8 cellular contexts compared by ENCODE assay signal in genomic region chr20:62405108-62405980, GRCh38. TPM values are rescaled to one million over a fixed set of nuclear protein-coding genes. Genes with fewer than 3 reads are reported as not detected.
A peak's percentile ranks its signal among the peaks of the same experiment; 100 is the strongest.
DNase-seq lines count a peak whose midpoint lies in the region; ATAC-seq, FAIRE-seq and TF ChIP-seq lines count a peak whose summit lies in the region.

No MANE protein-coding gene starts in this region.

- peaks cover 7% of the 10 kb centered on the region for H3K79me2 ChIP-seq in endothelial cell of umbilical vein (ENCODE audit: control insufficient read depth, insufficient read depth, low read length)

- DNase-seq in activated T-cell treated with anti-CD3 and anti-CD28 coated beads, Interleukin-2, amount 50 U/mL, for 4 hours = no peak
- DNase-seq in activated T-cell treated with anti-CD3 and anti-CD28 coated beads, Interleukin-2, amount 50 U/mL, for 1 hour = no peak
- DNase-seq in SHP77 treated with DMSO at 0.1 percent for 48 hours (lab: John Stamatoyannopoulos, UW) = peak; percentile 53
- DNase-seq in endothelial cell of umbilical vein (ENCODE audit: low read depth, low spot score) = peak; percentile 24
- DNase-seq in nephron progenitor cell = peak; percentile 66
- no peak for DNase-seq in NCI-H1930 (lab: John Stamatoyannopoulos, UW)

- no peaks in the 10 kb centered on the region for H3K36me3 ChIP-seq in endothelial cell of umbilical vein (ENCODE audit: control insufficient read depth in 2 of 2, extremely low read depth in 1 of 2, insufficient read depth in 2 of 2, low read length in 2 of 2)

- FAIRE-seq in endothelial cell of umbilical vein (lab: Jason Lieb, UNC) = no peak

- POLR2A ChIA-PET in endothelial cell of umbilical vein (lab: Charles Lee) = no interaction called here

- H3K9me1 ChIP-seq in endothelial cell of umbilical vein (replicated peaks; ENCODE audit: control insufficient read depth, extremely low read depth, insufficient read depth, low read length) = no peaks in the 10 kb centered on the region

- H2AFZ ChIP-seq in endothelial cell of umbilical vein (ENCODE audit: low read depth, low read length) = no peak overlapping the region

- TF ChIP-seq CTCF in endothelial cell of umbilical vein (IDR thresholded peaks at IDR 0.05; ENCODE audit: extremely low read depth in 1 of 2, insufficient read depth in 1 of 2, low read depth in 1 of 2, low read length in 2 of 2) (peak; percentile 62 to 77), nephron progenitor cell (IDR thresholded peaks at IDR 0.05) (peak; percentile 70)

- no peak overlapping the region for H3K4me2 ChIP-seq in endothelial cell of umbilical vein (ENCODE audit: insufficient read depth, low read length)

- intact Hi-C loops in endothelial cell of umbilical vein (cut with micrococcal nuclease) = loop anchor here (1.0 to 5.0 kb wide), 3 partner anchors 48 to 212 kb away; partner anchors contain the start of gene ADRM1

- H3K9me3 Mint-ChIP-seq in activated T-cell treated with anti-CD3 and anti-CD28 coated beads, Interleukin-2, amount 50 U/mL, for 4 hours = no peaks in the 10 kb centered on the region
- H3K9me3 Mint-ChIP-seq in nephron progenitor cell = no peaks in the 10 kb centered on the region

- no peak overlapping the region for H3K4me3 ChIP-seq in endothelial cell of umbilical vein (replicated peaks in 1 of 3; ENCODE audit: insufficient read depth in 1 of 3, low read depth in 1 of 3, low read length in 3 of 3)

- BruUV-seq in endothelial cell of umbilical vein (replicated peaks; lab: Mats Ljungman, UMichigan) = TSS peak; percentile 16

- H3K27ac Mint-ChIP-seq in nephron progenitor cell = no peak overlapping the region

- H3K27me3 ChIP-seq in endothelial cell of umbilical vein (ENCODE audit: control insufficient read depth in 2 of 2, insufficient read depth in 2 of 2, low read length in 2 of 2) = no peaks in the 10 kb centered on the region

- no peak overlapping the region for H3K9ac ChIP-seq in endothelial cell of umbilical vein (replicated peaks; ENCODE audit: extremely low read depth, insufficient read depth, low read length)

- no peak overlapping the region for H3K27ac ChIP-seq in endothelial cell of umbilical vein (ENCODE audit: insufficient read depth, low read depth, low read length)

- H3K9me3 ChIP-seq in endothelial cell of umbilical vein (replicated peaks; ENCODE audit: control insufficient read depth, insufficient read depth, low read length) = no peaks in the 10 kb centered on the region

- H3K4me3 Mint-ChIP-seq in activated T-cell treated with anti-CD3 and anti-CD28 coated beads, Interleukin-2, amount 50 U/mL, for 4 hours = peak overlapping the region; percentile 80
- peak overlapping the region; percentile 76 for H3K4me3 Mint-ChIP-seq in nephron progenitor cell

- peaks cover 11% of the 10 kb centered on the region for H3K4me1 ChIP-seq in endothelial cell of umbilical vein (ENCODE audit: control insufficient read depth, extremely low read depth, insufficient read depth, low read length)

- CTCF ChIA-PET in endothelial cell of umbilical vein (lab: Charles Lee) = interaction anchor here (1.0 kb wide), 1 partner anchor 23 kb away, joined by 5 read pairs; no protein-coding TSS in a partner anchor

- dilution Hi-C loops in endothelial cell of umbilical vein (cut with MboI; ENCODE audit: extremely low pct_ligation_motif_present, low sequenced_read_pairs) = no loop called here

- peaks cover 26% of the 10 kb centered on the region for H3K4me1 Mint-ChIP-seq in activated T-cell treated with anti-CD3 and anti-CD28 coated beads, Interleukin-2, amount 50 U/mL, for 4 hours (ENCODE audit: low read depth)
- peaks cover 25% of the 10 kb centered on the region for H3K4me1 Mint-ChIP-seq in nephron progenitor cell

- no peaks in the 10 kb centered on the region for H3K27me3 Mint-ChIP-seq in activated T-cell treated with anti-CD3 and anti-CD28 coated beads, Interleukin-2, amount 50 U/mL, for 4 hours (ENCODE audit: low read depth)
- peaks cover 20% of the 10 kb centered on the region for H3K27me3 Mint-ChIP-seq in nephron progenitor cell (ENCODE audit: low read depth, poor library complexity)

- H3K36me3 Mint-ChIP-seq in activated T-cell treated with anti-CD3 and anti-CD28 coated beads, Interleukin-2, amount 50 U/mL, for 4 hours (ENCODE audit: insufficient read depth) = peaks cover 2% of the 10 kb centered on the region
- peaks cover 4% of the 10 kb centered on the region for H3K36me3 Mint-ChIP-seq in nephron progenitor cell (ENCODE audit: low read depth)

- ATAC-seq in activated T-cell treated with anti-CD3 and anti-CD28 coated beads, Interleukin-2, amount 50 U/mL, for 4 hours = no peak
- ATAC-seq in HG02588 (IDR thresholded peaks at IDR 0.05; ENCODE audit: unreplicated experiment) = no peak
- no peak for ATAC-seq in HG03439 (IDR thresholded peaks at IDR 0.05; ENCODE audit: unreplicated experiment)

- TF ChIP-seq POLR2A in endothelial cell of umbilical vein (IDR thresholded peaks at IDR 0.05; ENCODE audit: low read depth, low read length) = no peak

- H4K20me1 ChIP-seq in endothelial cell of umbilical vein (replicated peaks; ENCODE audit: control insufficient read depth, extremely low read depth, insufficient read depth, low read length) = no peaks in the 10 kb centered on the region

TF ChIP-seq in endothelial cell of umbilical vein, 7 proteins besides CTCF, POLR2A, EP300 and RAD21:
- TF ChIP-seq JUN (IDR thresholded peaks at IDR 0.05; ENCODE audit: borderline replicate concordance, insufficient read depth, insufficient read length, low read depth) (no peak), MYC (IDR thresholded peaks at IDR 0.05; ENCODE audit: low read depth, low read length) (no peak)
TF ChIP-seq in endothelial cell of umbilical vein: peak in this region for 0.

RNA-seq across cellular contexts. Expression of gene CABLES2, which starts 1.7 kb away (rescaled TPM):
- total RNA-seq in activated T-cell treated with anti-CD3 and anti-CD28 coated beads, Interleukin-2, amount 50 U/mL, for 4 hours = 1 to 10 TPM; 6.1 to 7.9 (median 6.9) TPM
- 9.9 TPM in 2 replicates for total RNA-seq in endothelial cell of umbilical vein
- 7.4 and 7.8 TPM in 2 replicates for polyA plus RNA-seq in endothelial cell of umbilical vein
- 7.5 and 7.8 TPM in 2 replicates for polyA plus RNA-seq in endothelial cell of umbilical vein (2011; cell fraction: cytosol; rRNA removed)
- 9.0 and 9.8 TPM in 2 replicates for polyA plus RNA-seq in endothelial cell of umbilical vein (2011; cell fraction: nucleus; rRNA removed)
- 6.9 and 7.1 TPM in 2 replicates for polyA plus RNA-seq in endothelial cell of umbilical vein (2012)
- polyA minus RNA-seq in endothelial cell of umbilical vein = 6.4 and 7.2 TPM in 2 replicates
- polyA minus RNA-seq in endothelial cell of umbilical vein (2011; cell fraction: cytosol; rRNA and poly(A)+ RNA removed) = 6.6 TPM
- 4.0 and 4.8 TPM in 2 replicates for polyA minus RNA-seq in endothelial cell of umbilical vein (2011; cell fraction: nucleus; rRNA and poly(A)+ RNA removed)

RNA-seq across cellular contexts. Expression of gene RPS21, which starts 18.4 kb away (rescaled TPM):
- total RNA-seq in activated T-cell treated with anti-CD3 and anti-CD28 coated beads, Interleukin-2, amount 50 U/mL, for 4 hours = 1,000 to 10,000 TPM; 2,653 to 2,730 (median 2,725) TPM
- total RNA-seq in endothelial cell of umbilical vein = 1,627 and 1,644 TPM in 2 replicates
- 6,186 and 7,710 TPM in 2 replicates for polyA plus RNA-seq in endothelial cell of umbilical vein
- 7,058 and 7,187 TPM in 2 replicates for polyA plus RNA-seq in endothelial cell of umbilical vein (2011; cell fraction: cytosol; rRNA removed)
- polyA plus RNA-seq in endothelial cell of umbilical vein (2011; cell fraction: nucleus; rRNA removed) = 1,710 and 1,727 TPM in 2 replicates
- polyA plus RNA-seq in endothelial cell of umbilical vein (2012) = 3,439 and 5,474 TPM in 2 replicates
- 1,355 and 1,842 TPM in 2 replicates for polyA minus RNA-seq in endothelial cell of umbilical vein
- polyA minus RNA-seq in endothelial cell of umbilical vein (2011; cell fraction: cytosol; rRNA and poly(A)+ RNA removed) = 1,457 TPM
- polyA minus RNA-seq in endothelial cell of umbilical vein (2011; cell fraction: nucleus; rRNA and poly(A)+ RNA removed) = 192 and 301 TPM in 2 replicates

RNA-seq across cellular contexts. Expression of gene RBBP8NL, which starts 22.0 kb away (rescaled TPM):
- total RNA-seq in activated T-cell treated with anti-CD3 and anti-CD28 coated beads, Interleukin-2, amount 50 U/mL, for 4 hours = not detected
- total RNA-seq in endothelial cell of umbilical vein = not detected in 2 replicates
- not detected in 2 replicates for polyA plus RNA-seq in endothelial cell of umbilical vein
- polyA plus RNA-seq in endothelial cell of umbilical vein (2011; cell fraction: cytosol; rRNA removed) = not detected in 2 replicates
- not detected in 2 replicates for polyA plus RNA-seq in endothelial cell of umbilical vein (2011; cell fraction: nucleus; rRNA removed)
- not detected in 2 replicates for polyA plus RNA-seq in endothelial cell of umbilical vein (2012)
- not detected in 2 replicates for polyA minus RNA-seq in endothelial cell of umbilical vein
- not detected for polyA minus RNA-seq in endothelial cell of umbilical vein (2011; cell fraction: cytosol; rRNA and poly(A)+ RNA removed)
- not detected in 2 replicates for polyA minus RNA-seq in endothelial cell of umbilical vein (2011; cell fraction: nucleus; rRNA and poly(A)+ RNA removed)

RNA-seq across cellular contexts. Expression of gene LAMA5, which starts 38.2 kb away (rescaled TPM):
- 1 to 10 TPM in 1 of 3 donors, under 1 TPM in 2; 0.82 to 1.0 (median 0.84) TPM for total RNA-seq in activated T-cell treated with anti-CD3 and anti-CD28 coated beads, Interleukin-2, amount 50 U/mL, for 4 hours
- 138 and 145 TPM in 2 replicates for total RNA-seq in endothelial cell of umbilical vein
- polyA plus RNA-seq in endothelial cell of umbilical vein = 24.0 and 27.2 TPM in 2 replicates
- polyA plus RNA-seq in endothelial cell of umbilical vein (2011; cell fraction: cytosol; rRNA removed) = 11.0 and 16.9 TPM in 2 replicates
- polyA plus RNA-seq in endothelial cell of umbilical vein (2011; cell fraction: nucleus; rRNA removed) = 154 and 169 TPM in 2 replicates
- polyA plus RNA-seq in endothelial cell of umbilical vein (2012) = 61.7 and 63.1 TPM in 2 replicates
- polyA minus RNA-seq in endothelial cell of umbilical vein = 18.0 and 30.4 TPM in 2 replicates
- polyA minus RNA-seq in endothelial cell of umbilical vein (2011; cell fraction: cytosol; rRNA and poly(A)+ RNA removed) = 51.0 TPM
- 57.6 and 115 TPM in 2 replicates for polyA minus RNA-seq in endothelial cell of umbilical vein (2011; cell fraction: nucleus; rRNA and poly(A)+ RNA removed)

Comparison
In these comparisons a context has a peak if more than half of its experiments do, and no peak if none do; other contexts are left out.
1. DNase-seq: peak in SHP77 treated with DMSO at 0.1 percent for 48 hours (single experiment), endothelial cell of umbilical vein (single experiment) and nephron progenitor cell (single experiment); none in activated T-cell treated with anti-CD3 and anti-CD28 coated beads, Interleukin-2, amount 50 U/mL, for 4 hours (single experiment), activated T-cell treated with anti-CD3 and anti-CD28 coated beads, Interleukin-2, amount 50 U/mL, for 1 hour (single experiment) and NCI-H1930 (0 of 2).